Comparison of ENCODE assay signal across 8 cellular contexts in genomic region chr2:27765621-27766286, GRCh38. TPM values are rescaled to one million over a fixed set of nuclear protein-coding genes. Genes with fewer than 3 reads are reported as not detected.
DNase-seq lines count a peak whose midpoint lies in the region; ATAC-seq, FAIRE-seq and TF ChIP-seq lines count a peak whose summit lies in the region.

No MANE protein-coding gene starts in this region.

- peaks cover 2% of the 10 kb centered on the region for H3K36me3 Mint-ChIP-seq in T-helper 17 cell (ENCODE audit: low read depth)

- DNase-seq in AG08396 (ENCODE audit: low spot score) (peak; percentile 24), T-helper 17 cell (peak; percentile 34 to 41 (median 39)), body of pancreas (peak; percentile 84 to 87 (median 86)), lower lobe of right lung (peak; percentile 86), NAMALWA (ENCODE audit: low spot score) (no peak), RCC 7860 (ENCODE audit: low spot score) (no peak)
- DNase-seq in stimulated activated CD8-positive, alpha-beta memory T cell treated with anti-CD3 and anti-CD28 coated beads, Interleukin-4, amount 100 ng/mL, for 24 hours (ENCODE audit: low read depth) = peak; percentile 25

- WGBS in body of pancreas, 2 donors = 8 to 9% methylated on average over 12 to 29 of the region's 29 CpGs

- no peaks in the 10 kb centered on the region for H3K9me3 ChIP-seq in T-helper 17 cell (ENCODE audit: control insufficient read depth, low read length, poor library complexity, severe bottlenecking)
- no peaks in the 10 kb centered on the region for H3K9me3 ChIP-seq in body of pancreas
- H3K9me3 ChIP-seq in lower lobe of right lung = no peaks in the 10 kb centered on the region

- H3K36me3 ChIP-seq in body of pancreas (replicated peaks in 1 of 2; ENCODE audit: insufficient read depth in 1 of 2, low read depth in 2 of 2) = no peaks in the 10 kb centered on the region
- no peaks in the 10 kb centered on the region for H3K36me3 ChIP-seq in lower lobe of right lung

- TF ChIP-seq POLR2A in body of pancreas (IDR thresholded peaks at IDR 0.05) = peak; percentile 9 to 68 (median 63)

- peaks cover 11% of the 10 kb centered on the region for H3K27me3 Mint-ChIP-seq in T-helper 17 cell

- peak overlapping the region; percentile 67 for H3K27ac Mint-ChIP-seq in T-helper 17 cell

- H3K27me3 ChIP-seq in body of pancreas (no peaks in the 10 kb centered on the region), lower lobe of right lung (ENCODE audit: low read depth) (no peaks in the 10 kb centered on the region)

- H3K4me1 ChIP-seq in body of pancreas (peaks cover 52% of the 10 kb centered on the region), lower lobe of right lung (peaks cover 14% of the 10 kb centered on the region)

- H3K27ac ChIP-seq in body of pancreas (peak overlapping the region; percentile 77 to 86 (median 80)), lower lobe of right lung (peak overlapping the region; percentile 76)

- H3K4me1 Mint-ChIP-seq in T-helper 17 cell = peaks cover 8% of the 10 kb centered on the region

- H3K4me3 ChIP-seq in body of pancreas = no peak overlapping the region
- peak overlapping the region; percentile 41 for H3K4me3 ChIP-seq in lower lobe of right lung

- peak overlapping the region; percentile 70 for H3K4me3 Mint-ChIP-seq in T-helper 17 cell

- no peak for FAIRE-seq in RCC 7860 (lab: Jason Lieb, UNC)

- peak; percentile 50 for ATAC-seq in T-helper 17 cell
- peak; percentile 85 for ATAC-seq in body of pancreas
- peak; percentile 87 to 92 for ATAC-seq in lower lobe of right lung
- ATAC-seq in HG02623 (IDR thresholded peaks at IDR 0.05; ENCODE audit: unreplicated experiment) = no peak

- intact Hi-C loops in body of pancreas (cut with DNase I) = no loop called here
- intact Hi-C loops in lower lobe of right lung (cut with DNase I) = no loop called here

- TF ChIP-seq CTCF in body of pancreas (IDR thresholded peaks at IDR 0.05) = no peak
- no peak for TF ChIP-seq CTCF in lower lobe of right lung (IDR thresholded peaks at IDR 0.05)

RNA-seq across cellular contexts. Expression of gene MRPL33, which starts 5.8 kb away (rescaled TPM):
- total RNA-seq in T-helper 17 cell (10 to 100 TPM; 24.6 to 38.9 TPM), body of pancreas (10 to 100 TPM; 26.5 to 92.0 TPM), lower lobe of right lung (93.3 TPM)

Comparison
In these comparisons a context has a peak if more than half of its experiments do, and no peak if none do; other contexts are left out.
1. DNase-seq: peak in AG08396 (single experiment), T-helper 17 cell (3 of 3), body of pancreas (4 of 4), lower lobe of right lung (single experiment) and stimulated activated CD8-positive, alpha-beta memory T cell treated with anti-CD3 and anti-CD28 coated beads, Interleukin-4, amount 100 ng/mL, for 24 hours (single experiment); none in NAMALWA (single experiment) and RCC 7860 (single experiment).